25 cellular contexts compared by ENCODE assay signal in the genomic region with DNA sequence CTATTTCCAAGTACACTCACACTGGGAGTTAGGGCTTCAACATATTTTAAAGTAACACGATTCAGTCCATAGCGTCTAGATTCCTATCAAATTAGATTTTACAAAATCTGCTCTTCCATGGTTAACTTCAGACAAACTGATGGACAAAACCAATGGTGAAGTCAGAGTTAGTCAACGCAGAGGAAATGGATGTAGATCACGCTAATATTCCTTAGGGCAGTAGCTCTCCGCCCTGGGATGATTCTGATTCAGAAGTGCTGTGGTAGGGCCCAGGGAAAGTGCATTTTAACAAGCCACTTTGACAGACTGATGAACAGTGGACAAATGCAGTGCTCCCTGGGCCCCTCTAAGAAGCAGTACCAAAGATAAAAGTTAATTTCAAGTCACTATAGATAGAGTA.
A peak's percentile ranks its signal among the peaks of the same experiment; 100 is the strongest.
DNase-seq lines count a peak whose midpoint lies in the region; ATAC-seq, FAIRE-seq and TF ChIP-seq lines count a peak whose summit lies in the region.
"Had no signal": no experiment of that assay in that cellular context is flagged by ENCODE, and none has a peak within 500 bp of the region (broad histone marks: within the 10 kb centered on the region; RNA-seq: fewer than 3 reads in every experiment).

No MANE protein-coding gene starts in this region.

- no peaks in the 10 kb centered on the region for H4K20me1 ChIP-seq in GM23338 (replicated peaks; ENCODE audit: insufficient read depth)

- H3K4me1 ChIP-seq in foreskin keratinocyte (no peaks in the 10 kb centered on the region), GM23338 (ENCODE audit: insufficient read depth) (no peaks in the 10 kb centered on the region)

- H3K4me2 ChIP-seq in GM23338 = no peak overlapping the region

- peak; percentile 31 for ATAC-seq in foreskin keratinocyte
- no peak for ATAC-seq in GM23338
- ATAC-seq in GM18502 (IDR thresholded peaks at IDR 0.05; ENCODE audit: poor library complexity, unreplicated experiment) = no peak
- ATAC-seq: Panc1, Right ventricle myocardium inferior had no signal

- no peak overlapping the region for H2AFZ ChIP-seq in GM23338

- H3F3A ChIP-seq in GM23338 (replicated peaks; ENCODE audit: low read depth) = no peaks in the 10 kb centered on the region

- TF ChIP-seq CTCF in HFFc6 (IDR thresholded peaks at IDR 0.05) = no peak
- no peak for TF ChIP-seq CTCF in foreskin keratinocyte (conservative IDR thresholded peaks at IDR 0.05)
- TF ChIP-seq CTCF in GM23338 (conservative IDR thresholded peaks at IDR 0.05; ENCODE audit: low read depth in 2 of 2) = no peak

- DNase-seq in EH (ENCODE audit: low read depth) (peak; percentile 56), HFFc6 (peak; percentile 41), RCC 7860 (ENCODE audit: low spot score) (peak; percentile 14), foreskin keratinocyte (no peak), GM23338 (ENCODE audit: low spot score) (no peak), NCI-H128 (lab: John Stamatoyannopoulos, UW; ENCODE audit: unreplicated experiment) (no peak)
- DNase-seq: DMS53, KBM-7, NCI-H1092 treated with DMSO at 0.1 percent for 48 hours, NCI-H146, NCI-H2029, NCI-H2227 treated with DMSO at 0.1 percent for 48 hours, NCI-H510A treated with DMSO at 0.1 percent for 48 hours, NCI-H748 treated with DMSO at 0.1 percent for 48 hours had no signal

- H3K4me1 Mint-ChIP-seq in HFFc6 (ENCODE audit: low read depth) (peaks cover 45% of the 10 kb centered on the region), GM23338 (no peaks in the 10 kb centered on the region)
- H3K4me1 Mint-ChIP-seq: B cell, CD14-positive monocyte had no signal

- no peak overlapping the region for H3K4me3 Mint-ChIP-seq in HFFc6
- no peak overlapping the region for H3K4me3 Mint-ChIP-seq in GM23338
- H3K4me3 Mint-ChIP-seq: B cell; CD14-positive monocyte; T-helper 1 cell treated with Interleukin-12 subunit alpha and Interleukin-12 subunit beta and Interleukin-4 antibody, amounts not matched to agents 30 μg/mL and 1 μg/mL, for 36 hours had no signal

- no peaks in the 10 kb centered on the region; the same call in 1 of the 2 replicates for H3K36me3 Mint-ChIP-seq in HFFc6 (ENCODE audit: low read depth)
- no peaks in the 10 kb centered on the region for H3K36me3 Mint-ChIP-seq in GM23338 (ENCODE audit: low read depth)
- H3K36me3 Mint-ChIP-seq: CD14-positive monocyte had no signal

- no peaks in the 10 kb centered on the region; the same call in 1 of the 2 replicates for H3K27me3 Mint-ChIP-seq in HFFc6 (ENCODE audit: insufficient read depth)
- H3K27me3 Mint-ChIP-seq in GM23338 (ENCODE audit: insufficient read depth, low read depth, poor library complexity) = no peaks in the 10 kb centered on the region
- H3K27me3 Mint-ChIP-seq: B cell had no signal

- no peaks in the 10 kb centered on the region for H3K79me2 ChIP-seq in GM23338 (replicated peaks; ENCODE audit: insufficient read depth)

- H3K27me3 ChIP-seq in foreskin keratinocyte (peaks cover 15% of the 10 kb centered on the region), GM23338 (ENCODE audit: insufficient read depth) (no peaks in the 10 kb centered on the region)

- no peak overlapping the region for H3K4me3 ChIP-seq in GM23338

- H3K27ac Mint-ChIP-seq in HFFc6 (peak overlapping the region; percentile 27; the same call in 1 of the 2 replicates), GM23338 (no peak overlapping the region)
- H3K27ac Mint-ChIP-seq: B cell; T-helper 1 cell treated with Interleukin-12 subunit alpha and Interleukin-12 subunit beta and Interleukin-4 antibody, amounts not matched to agents 30 μg/mL and 1 μg/mL, for 36 hours had no signal

- H3K36me3 ChIP-seq in GM23338 (ENCODE audit: insufficient read depth) = no peaks in the 10 kb centered on the region

- H3K27ac ChIP-seq in foreskin keratinocyte (no peak overlapping the region), GM23338 (ENCODE audit: low read depth) (no peak overlapping the region)

- FAIRE-seq in RCC 7860 (lab: Jason Lieb, UNC) = no peak
- FAIRE-seq: A204.1, D721Med, GM12891, GM18507, H1 had no signal

- 0 out of 2 replicates have a peak, but pooled peaks cover 7% of the 10 kb centered on the region for H3K9me2 ChIP-seq in GM23338 (ENCODE audit: insufficient read depth)

- H3K9me3 Mint-ChIP-seq in HFFc6 (no peaks in the 10 kb centered on the region), GM23338 (no peaks in the 10 kb centered on the region)
- H3K9me3 Mint-ChIP-seq: CD14-positive monocyte; T-helper 1 cell treated with Interleukin-12 subunit alpha and Interleukin-12 subunit beta and Interleukin-4 antibody, amounts not matched to agents 30 μg/mL and 1 μg/mL, for 36 hours had no signal

TF ChIP-seq in GM23338, 12 proteins besides CTCF, POLR2A, EP300 and RAD21:
- TF ChIP-seq ETS1 (IDR thresholded peaks at IDR 0.05) (no peak), ZNF331 (CRISPR knock-in tag; IDR thresholded peaks at IDR 0.05; ENCODE audit: low read depth) (no peak)

Comparison
In these comparisons a context has a peak if more than half of its experiments do, and no peak if none do; other contexts are left out.
1. DNase-seq: peak in EH (single experiment), HFFc6 (single experiment) and RCC 7860 (single experiment); none in foreskin keratinocyte (0 of 2), GM23338 (single experiment) and NCI-H128 (single experiment).